Comparison of ENCODE assay signal across 16 cellular contexts in genomic region chr3:101803939-101804338, GRCh38. TPM values are rescaled to one million over a fixed set of nuclear protein-coding genes. Genes with fewer than 3 reads are reported as not detected.
DNase-seq lines count a peak whose midpoint lies in the region; ATAC-seq lines count a peak whose summit lies in the region.
"Had no signal": no experiment of that assay in that cellular context is flagged by ENCODE, and none has a peak within 500 bp of the region (broad histone marks: within the 10 kb centered on the region; RNA-seq: fewer than 3 reads in every experiment).

No MANE protein-coding gene starts in this region.

- H3K27me3 ChIP-seq in CD4-positive, alpha-beta memory T cell (ENCODE audit: insufficient read depth, low read length), result no peaks in the 10 kb centered on the region
- H3K27me3 ChIP-seq: BLaER1 had no signal

- no peak overlapping the region for H3K4me3 ChIP-seq in CD4-positive, alpha-beta memory T cell (ENCODE audit: low read length in 2 of 2)
- H3K4me3 ChIP-seq: A549, BLaER1 had no signal

- H3K27ac Mint-ChIP-seq in activated CD4-positive, alpha-beta memory T cell treated with anti-CD3 and anti-CD28 coated beads for 36 hours, result peak overlapping the region; percentile 18
- H3K27ac Mint-ChIP-seq in activated CD4-positive, alpha-beta memory T cell treated with anti-CD3 and anti-CD28 coated beads, Interleukin-2, amount 10 ng/mL, durations not matched to agents 7 days and 5 days, result no peak overlapping the region
- H3K27ac Mint-ChIP-seq in CD4-positive, alpha-beta memory T cell, result peak overlapping the region in 4 of 7 donors; percentile 40 to 85 (median 78)
- peak overlapping the region; percentile 73 to 81 for H3K27ac Mint-ChIP-seq in T-cell
- H3K27ac Mint-ChIP-seq: H9 had no signal

- CTCF ChIA-PET in activated CD4-positive, alpha-beta memory T cell treated with anti-CD3 and anti-CD28 coated beads for 36 hours (lab: Charles Lee), result interaction anchor here (1.8 to 13.8 kb wide), 6 partner anchors 10 to 423 kb away, joined by 6 to 391 read pairs (median 8); partner anchors contain the start of gene NXPE3
- CTCF ChIA-PET in activated CD4-positive, alpha-beta memory T cell treated with anti-CD3 and anti-CD28 coated beads, Interleukin-2, amount 10 ng/mL, durations not matched to agents 7 days and 5 days (lab: Charles Lee), result interaction anchor here (1.2 to 12.8 kb wide), 7 partner anchors 8 to 426 kb away, joined by 3 to 215 read pairs (median 20); no protein-coding TSS in a partner anchor
- CTCF ChIA-PET in CD4-positive, alpha-beta memory T cell (lab: Charles Lee; ENCODE audit: partially characterized antibody), result interaction anchor here (1.0 to 15.7 kb wide), 11 partner anchors 7 to 733 kb away, joined by 3 to 573 read pairs (median 17); partner anchors contain the start of gene NXPE3
- CTCF ChIA-PET in T-cell (lab: Charles Lee), result interaction anchor here (0.6 to 3.9 kb wide), 10 partner anchors 11 to 732 kb away, joined by 3 to 24 read pairs (median 4); partner anchors contain the start of gene NXPE3 (in 1 of the 2)

- no peak for DNase-seq in activated CD4-positive, alpha-beta memory T cell treated with anti-CD3 and anti-CD28 coated beads for 36 hours
- no peak for DNase-seq in activated CD4-positive, alpha-beta memory T cell treated with anti-CD3 and anti-CD28 coated beads, Interleukin-2, amount 10 ng/mL, durations not matched to agents 7 days and 5 days
- DNase-seq in CD4-positive, alpha-beta memory T cell, result no peak
- DNase-seq in T-cell (no peak), left colon (no peak), NCI-H774 (lab: John Stamatoyannopoulos, UW) (no peak)
- DNase-seq: DND-41, H9, NCI-H226, Right ventricle myocardium superior had no signal

- H3K36me3 ChIP-seq in CD4-positive, alpha-beta memory T cell (ENCODE audit: insufficient read depth, low read length), result peaks cover 10% of the 10 kb centered on the region

- H3K36me3 Mint-ChIP-seq in activated CD4-positive, alpha-beta memory T cell treated with anti-CD3 and anti-CD28 coated beads for 36 hours, result peaks cover 19% of the 10 kb centered on the region
- peaks cover 40% of the 10 kb centered on the region for H3K36me3 Mint-ChIP-seq in activated CD4-positive, alpha-beta memory T cell treated with anti-CD3 and anti-CD28 coated beads, Interleukin-2, amount 10 ng/mL, durations not matched to agents 7 days and 5 days (ENCODE audit: low read depth)
- peaks cover 45 to 62% of the 10 kb centered on the region in 2 donors for H3K36me3 Mint-ChIP-seq in CD4-positive, alpha-beta memory T cell
- peaks cover 53% of the 10 kb centered on the region for H3K36me3 Mint-ChIP-seq in T-cell

- intact Hi-C loops in activated CD4-positive, alpha-beta memory T cell treated with anti-CD3 and anti-CD28 coated beads for 36 hours (cut with micrococcal nuclease), result loop anchor here (1.0 to 10.0 kb wide), 2 partner anchors 109 to 571 kb away; no protein-coding TSS in a partner anchor
- intact Hi-C loops in CD4-positive, alpha-beta memory T cell (cut with micrococcal nuclease), result loop anchor here (1.0 kb wide), 2 partner anchors 109 to 732 kb away; no protein-coding TSS in a partner anchor
- intact Hi-C loops in left colon (cut with DNase I, micrococcal nuclease), result loop anchor here (10.0 kb wide), 2 partner anchors 421 to 731 kb away; no protein-coding TSS in a partner anchor

- POLR2A ChIA-PET in activated CD4-positive, alpha-beta memory T cell treated with anti-CD3 and anti-CD28 coated beads for 36 hours (lab: Charles Lee), result no interaction called here
- POLR2A ChIA-PET in activated CD4-positive, alpha-beta memory T cell treated with anti-CD3 and anti-CD28 coated beads, Interleukin-2, amount 10 ng/mL, durations not matched to agents 7 days and 5 days (lab: Charles Lee), result interaction anchor here (1.0 to 2.0 kb wide), 2 partner anchors 46 to 421 kb away, joined by 4 to 5 read pairs; partner anchors contain the start of gene NFKBIZ
- POLR2A ChIA-PET in CD4-positive, alpha-beta memory T cell (lab: Charles Lee; ENCODE audit: partially characterized antibody), result interaction anchor here (1.2 kb wide), 1 partner anchor 45 kb away, joined by 3 read pairs; no protein-coding TSS in a partner anchor
- POLR2A ChIA-PET in T-cell (lab: Charles Lee), result interaction anchor here in 1 of 2 donors (0.9 kb wide), 1 partner anchor 16 kb away, joined by 3 read pairs; no protein-coding TSS in a partner anchor

- peaks cover 15% of the 10 kb centered on the region for H3K4me1 ChIP-seq in CD4-positive, alpha-beta memory T cell (ENCODE audit: insufficient read depth, low read length)
- H3K4me1 ChIP-seq: BLaER1 had no signal

- no peak overlapping the region for H3K4me3 Mint-ChIP-seq in activated CD4-positive, alpha-beta memory T cell treated with anti-CD3 and anti-CD28 coated beads for 36 hours
- no peak overlapping the region for H3K4me3 Mint-ChIP-seq in activated CD4-positive, alpha-beta memory T cell treated with anti-CD3 and anti-CD28 coated beads, Interleukin-2, amount 10 ng/mL, durations not matched to agents 7 days and 5 days
- peak overlapping the region in 2 of 8 donors; percentile 36 to 50 for H3K4me3 Mint-ChIP-seq in CD4-positive, alpha-beta memory T cell
- H3K4me3 Mint-ChIP-seq in T-cell, result no peak overlapping the region
- H3K4me3 Mint-ChIP-seq: H9 had no signal

- no peaks in the 10 kb centered on the region for H3K9me3 Mint-ChIP-seq in activated CD4-positive, alpha-beta memory T cell treated with anti-CD3 and anti-CD28 coated beads for 36 hours
- H3K9me3 Mint-ChIP-seq in activated CD4-positive, alpha-beta memory T cell treated with anti-CD3 and anti-CD28 coated beads, Interleukin-2, amount 10 ng/mL, durations not matched to agents 7 days and 5 days, result no peaks in the 10 kb centered on the region
- H3K9me3 Mint-ChIP-seq in CD4-positive, alpha-beta memory T cell, result no peaks in the 10 kb centered on the region
- no peaks in the 10 kb centered on the region for H3K9me3 Mint-ChIP-seq in T-cell
- H3K9me3 Mint-ChIP-seq: H9 had no signal

- H3K9me3 ChIP-seq in CD4-positive, alpha-beta memory T cell (ENCODE audit: control insufficient read depth in 1 of 2, low read length in 2 of 2), result no peaks in the 10 kb centered on the region
- H3K9me3 ChIP-seq: A549, BLaER1 had no signal

- H3K4me1 Mint-ChIP-seq in activated CD4-positive, alpha-beta memory T cell treated with anti-CD3 and anti-CD28 coated beads for 36 hours (ENCODE audit: low read depth), result peaks cover 32% of the 10 kb centered on the region
- H3K4me1 Mint-ChIP-seq in activated CD4-positive, alpha-beta memory T cell treated with anti-CD3 and anti-CD28 coated beads, Interleukin-2, amount 10 ng/mL, durations not matched to agents 7 days and 5 days, result peaks cover 21% of the 10 kb centered on the region
- peaks cover 15 to 38% (median 22%) of the 10 kb centered on the region in 4 donors for H3K4me1 Mint-ChIP-seq in CD4-positive, alpha-beta memory T cell
- H3K4me1 Mint-ChIP-seq in T-cell, result peaks cover 37 to 53% (median 40%) of the 10 kb centered on the region in 3 donors

- ATAC-seq in T-cell (replicated peaks in 1 of 4) (no peak), left colon (peak; percentile 75), GM18909 (IDR thresholded peaks at IDR 0.05; ENCODE audit: poor library complexity, unreplicated experiment) (no peak), GM21825 (IDR thresholded peaks at IDR 0.05; ENCODE audit: unreplicated experiment) (no peak)

- no peak overlapping the region for H3K27ac ChIP-seq in CD4-positive, alpha-beta memory T cell (ENCODE audit: low read depth, low read length)
- H3K27ac ChIP-seq: A549, BLaER1, HL-60, KMS-11 had no signal

- H3K27me3 Mint-ChIP-seq in activated CD4-positive, alpha-beta memory T cell treated with anti-CD3 and anti-CD28 coated beads for 36 hours, result no peaks in the 10 kb centered on the region
- no peaks in the 10 kb centered on the region for H3K27me3 Mint-ChIP-seq in activated CD4-positive, alpha-beta memory T cell treated with anti-CD3 and anti-CD28 coated beads, Interleukin-2, amount 10 ng/mL, durations not matched to agents 7 days and 5 days
- H3K27me3 Mint-ChIP-seq in CD4-positive, alpha-beta memory T cell, result no peaks in the 10 kb centered on the region
- no peaks in the 10 kb centered on the region for H3K27me3 Mint-ChIP-seq in T-cell

RNA-seq across cellular contexts. Expression of gene NXPE3, which starts 24.9 kb away (rescaled TPM):
- total RNA-seq in activated CD4-positive, alpha-beta memory T cell treated with anti-CD3 and anti-CD28 coated beads for 36 hours, result 10 to 100 TPM; 18.7 to 19.8 TPM
- 10 to 100 TPM; 22.4 to 23.6 TPM for total RNA-seq in activated CD4-positive, alpha-beta memory T cell treated with anti-CD3 and anti-CD28 coated beads, Interleukin-2, amount 10 ng/mL, durations not matched to agents 7 days and 5 days
- 10 to 100 TPM; 35.7 to 37.2 TPM for total RNA-seq in CD4-positive, alpha-beta memory T cell
- 10 to 100 TPM; 36.2 to 50.0 TPM for polyA plus RNA-seq in CD4-positive, alpha-beta memory T cell
- total RNA-seq in T-cell (10 to 100 TPM; 38.0 to 44.8 (median 41.3) TPM), left colon (1 to 10 TPM; 2.7 to 5.4 TPM)

RNA-seq across cellular contexts. Expression of gene NFKBIZ, which starts 45.4 kb away (rescaled TPM):
- 10 to 100 TPM; 65.9 to 74.9 TPM for total RNA-seq in activated CD4-positive, alpha-beta memory T cell treated with anti-CD3 and anti-CD28 coated beads for 36 hours
- 10 to 100 TPM; 76.5 to 81.3 TPM for total RNA-seq in activated CD4-positive, alpha-beta memory T cell treated with anti-CD3 and anti-CD28 coated beads, Interleukin-2, amount 10 ng/mL, durations not matched to agents 7 days and 5 days
- total RNA-seq in CD4-positive, alpha-beta memory T cell, result 10 to 100 TPM; 75.9 to 79.5 TPM
- polyA plus RNA-seq in CD4-positive, alpha-beta memory T cell, result 10 to 100 TPM in 1 of 2 donors, 1 to 10 TPM in 1; 7.3 to 13.2 TPM
- total RNA-seq in T-cell (100 to 1,000 TPM; 130 to 720 (median 132) TPM), left colon (100 to 1,000 TPM in 1 of 2 donors, 10 to 100 TPM in 1; 86.5 to 170 TPM)
